Comparison of ENCODE assay signal across 24 cellular contexts in genomic region chr14:103663506-103663905, GRCh38. TPM values are rescaled to one million over a fixed set of nuclear protein-coding genes. Genes with fewer than 3 reads are reported as not detected.
A peak's percentile ranks its signal among the peaks of the same experiment; 100 is the strongest.
DNase-seq lines count a peak whose midpoint lies in the region; ATAC-seq and TF ChIP-seq lines count a peak whose summit lies in the region.
"Had no signal": no experiment of that assay in that cellular context is flagged by ENCODE, and none has a peak within 500 bp of the region (broad histone marks: within the 10 kb centered on the region; RNA-seq: fewer than 3 reads in every experiment).

No MANE protein-coding gene starts in this region.

- TF ChIP-seq POLR2A in right lobe of liver (IDR thresholded peaks at IDR 0.05), result no peak

- intact Hi-C loops in right lobe of liver (cut with DNase I), result no loop called here

- H3K27ac ChIP-seq in BLaER1 treated with 17β-estradiol and CSF1 and Interleukin-3, amounts not matched to agents 10 nM and 100 nM, result peak overlapping the region in 6 of 11 experiments; percentile 4 to 49 (median 12); a peak in 6 of 22 replicates
- peak overlapping the region; percentile 20 to 37 (median 21) for H3K27ac ChIP-seq in right lobe of liver
- no peak overlapping the region for H3K27ac ChIP-seq in effector memory CD4-positive, alpha-beta T cell (ENCODE audit: insufficient read depth, low read length, poor library complexity, severe bottlenecking)
- H3K27ac ChIP-seq: left ventricle myocardium inferior had no signal

- no peaks in the 10 kb centered on the region for H3K27me3 ChIP-seq in BLaER1 treated with 17β-estradiol and CSF1 and Interleukin-3, amounts not matched to agents 10 nM and 100 nM
- no peaks in the 10 kb centered on the region for H3K27me3 ChIP-seq in adipocyte (replicated peaks; ENCODE audit: control insufficient read depth, insufficient read depth, low read length)
- no peaks in the 10 kb centered on the region for H3K27me3 ChIP-seq in right lobe of liver
- H3K27me3 ChIP-seq in skeletal muscle satellite cell (ENCODE audit: control insufficient read depth, insufficient read depth, low read length), result no peaks in the 10 kb centered on the region
- no peaks in the 10 kb centered on the region for H3K27me3 ChIP-seq in effector memory CD4-positive, alpha-beta T cell (replicated peaks; ENCODE audit: control insufficient read depth, insufficient read depth, low read length, poor library complexity, severe bottlenecking)
- H3K27me3 ChIP-seq: breast epithelium had no signal

- H3K9ac ChIP-seq in BLaER1 treated with 17β-estradiol and CSF1 and Interleukin-3, amounts not matched to agents 10 nM and 100 nM, result peak overlapping the region in 5 of 11 experiments; percentile 9 to 36 (median 19); a peak in 2 of 22 replicates
- H3K9ac ChIP-seq in adipocyte (ENCODE audit: low read length) (peak overlapping the region; percentile 80), skeletal muscle satellite cell (ENCODE audit: low read depth, low read length) (peak overlapping the region; percentile 65)

- DNase-seq in adipocyte (ENCODE audit: low read depth) (no peak), right lobe of liver (no peak)
- no peak for DNase-seq in central memory CD4-positive, alpha-beta T cell
- no peak for DNase-seq in effector memory CD4-positive, alpha-beta T cell
- DNase-seq: activated CD4-positive, alpha-beta memory T cell treated with anti-CD3 and anti-CD28 coated beads for 36 hours; activated T-cell treated with anti-CD3 and anti-CD28 coated beads, Interleukin-2, amount 50 U/mL, for 4 hours; CD8-positive, alpha-beta T cell; DMS79; glutamatergic neuron; GOT3; KBM-7; left ventricle myocardium inferior; naive B cell; NCI-H187 treated with DMSO at 0.1 percent for 48 hours; NCI-H446 treated with DMSO at 0.1 percent for 48 hours; posterior cingulate gyrus; T-cell had no signal

- no peaks in the 10 kb centered on the region for H3K9me3 ChIP-seq in BLaER1 treated with 17β-estradiol and CSF1 and Interleukin-3, amounts not matched to agents 10 nM and 100 nM (replicated peaks in 1 of 11)
- H3K9me3 ChIP-seq in adipocyte (ENCODE audit: control insufficient read depth, low read length) (no peaks in the 10 kb centered on the region), right lobe of liver (no peaks in the 10 kb centered on the region), skeletal muscle satellite cell (replicated peaks; ENCODE audit: low read length) (no peaks in the 10 kb centered on the region)
- no peaks in the 10 kb centered on the region for H3K9me3 ChIP-seq in effector memory CD4-positive, alpha-beta T cell (ENCODE audit: control insufficient read depth, low read length)
- H3K9me3 ChIP-seq: breast epithelium, left ventricle myocardium inferior had no signal

- peak overlapping the region in 5 of 11 experiments; percentile 1 to 41 (median 14); a peak in 5 of 22 replicates for H3K4me2 ChIP-seq in BLaER1 treated with 17β-estradiol and CSF1 and Interleukin-3, amounts not matched to agents 10 nM and 100 nM
- H3K4me2 ChIP-seq in skeletal muscle satellite cell (ENCODE audit: low read length), result peak overlapping the region; percentile 51

- WGBS in right lobe of liver (ENCODE audit: insufficient coverage, low coverage, low lambda C conversion rate, missing lambda C conversion rate), result 81% methylated on average over 11 of the region's 13 CpGs

- TF ChIP-seq CTCF in right lobe of liver (IDR thresholded peaks at IDR 0.05), result no peak

- H3K4me1 ChIP-seq in BLaER1 treated with 17β-estradiol and CSF1 and Interleukin-3, amounts not matched to agents 10 nM and 100 nM, result peaks cover 0 to 13% (median 7%) of the 10 kb centered on the region in 10 experiments; a peak in 10 of 20 replicates
- H3K4me1 ChIP-seq in adipocyte (ENCODE audit: control insufficient read depth, insufficient read depth, low read length) (peaks cover 16% of the 10 kb centered on the region), right lobe of liver (no peaks in the 10 kb centered on the region), skeletal muscle satellite cell (ENCODE audit: control insufficient read depth, insufficient read depth, low read length) (peaks cover 20% of the 10 kb centered on the region)
- no peaks in the 10 kb centered on the region for H3K4me1 ChIP-seq in effector memory CD4-positive, alpha-beta T cell (ENCODE audit: control insufficient read depth, insufficient read depth, low read length, poor library complexity, severe bottlenecking)
- H3K4me1 ChIP-seq: breast epithelium had no signal

- H4K20me1 ChIP-seq in BLaER1 treated with 17β-estradiol and CSF1 and Interleukin-3, amounts not matched to agents 10 nM and 100 nM, result peaks cover 36 to 100% (median 92%) of the 10 kb centered on the region in 11 experiments

- H3K36me3 ChIP-seq in BLaER1 treated with 17β-estradiol and CSF1 and Interleukin-3, amounts not matched to agents 10 nM and 100 nM, result peaks cover 97 to 100% (median 100%) of the 10 kb centered on the region in 11 experiments
- H3K36me3 ChIP-seq in adipocyte (ENCODE audit: control insufficient read depth, insufficient read depth, low read length, severe bottlenecking) (peaks cover 65% of the 10 kb centered on the region), right lobe of liver (peaks cover 0 to 84% (median 22%) of the 10 kb centered on the region in 4 donors), skeletal muscle satellite cell (ENCODE audit: insufficient read depth, low read length) (peaks cover 68% of the 10 kb centered on the region)
- peaks cover 55% of the 10 kb centered on the region for H3K36me3 ChIP-seq in effector memory CD4-positive, alpha-beta T cell (ENCODE audit: control insufficient read depth, insufficient read depth, low read length)

- H3K4me3 ChIP-seq in BLaER1 treated with 17β-estradiol and CSF1 and Interleukin-3, amounts not matched to agents 10 nM and 100 nM, result no peak overlapping the region
- H3K4me3 ChIP-seq in adipocyte (ENCODE audit: low read length), result peak overlapping the region; percentile 20
- no peak overlapping the region for H3K4me3 ChIP-seq in right lobe of liver
- H3K4me3 ChIP-seq in skeletal muscle satellite cell (ENCODE audit: low read length), result no peak overlapping the region
- no peak overlapping the region for H3K4me3 ChIP-seq in effector memory CD4-positive, alpha-beta T cell (ENCODE audit: insufficient read depth, low read depth, low read length, poor library complexity, severe bottlenecking)
- H3K4me3 ChIP-seq: breast epithelium, left ventricle myocardium inferior had no signal

- peak in 1 of 4 donors; percentile 13 for ATAC-seq in right lobe of liver
- ATAC-seq in HG03354 (IDR thresholded peaks at IDR 0.05; ENCODE audit: poor library complexity, severe bottlenecking, unreplicated experiment), result no peak
- ATAC-seq in HG02642 (IDR thresholded peaks at IDR 0.05; ENCODE audit: poor library complexity, unreplicated experiment), result no peak
- ATAC-seq: activated naive CD4-positive, alpha-beta T cell treated with anti-CD3 and anti-CD28 coated beads, Interleukin-2, amount 50 U/mL, for 72 hours; activated T-cell treated with anti-CD3 and anti-CD28 coated beads, Interleukin-2, amount 50 U/mL, for 4 hours; CD8-positive, alpha-beta T cell; esophagus mucosa; T-cell had no signal

RNA-seq across cellular contexts. Expression of gene KLC1, which starts 34.5 kb away (rescaled TPM):
- 10 to 100 TPM; 45.8 to 78.9 (median 58.0) TPM for total RNA-seq in right lobe of liver
- 152 and 168 TPM in 2 replicates for total RNA-seq in skeletal muscle satellite cell (2012; rRNA removed)

RNA-seq across cellular contexts. Expression of gene XRCC3, which starts 51.7 kb away (rescaled TPM):
- total RNA-seq in right lobe of liver, result 1 to 10 TPM in 5 of 6 experiments, under 1 TPM in 1; 0.88 to 6.3 (median 1.8) TPM
- total RNA-seq in skeletal muscle satellite cell (2012; rRNA removed), result 13.7 and 15.9 TPM in 2 replicates

RNA-seq across cellular contexts. Expression of gene ZFYVE21, which starts 52.1 kb away (rescaled TPM):
- 10 to 100 TPM; 20.9 to 35.2 (median 27.6) TPM for total RNA-seq in right lobe of liver
- 33.0 and 34.5 TPM in 2 replicates for total RNA-seq in skeletal muscle satellite cell (2012; rRNA removed)
